17 cellular contexts compared by ENCODE assay signal in genomic region chr2:103887625-103888024, GRCh38.
A peak's percentile ranks its signal among the peaks of the same experiment; 100 is the strongest.
DNase-seq lines count a peak whose midpoint lies in the region; FAIRE-seq and TF ChIP-seq lines count a peak whose summit lies in the region.
"Had no signal": no experiment of that assay in that cellular context is flagged by ENCODE, and none has a peak within 500 bp of the region (broad histone marks: within the 10 kb centered on the region; RNA-seq: fewer than 3 reads in every experiment).

No MANE protein-coding gene starts in this region.

- TF ChIP-seq EP300 in Ishikawa (IDR thresholded peaks at IDR 0.05; ENCODE audit: borderline replicate concordance): no peak

- no peak for TF ChIP-seq CTCF in bronchial epithelial cell (IDR thresholded peaks at IDR 0.05; ENCODE audit: insufficient read depth, low read length, severe bottlenecking)
- peak; percentile 23 for TF ChIP-seq CTCF in osteocyte (IDR thresholded peaks at IDR 0.05)
- TF ChIP-seq CTCF in GM13976 (IDR thresholded peaks at IDR 0.05; ENCODE audit: borderline replicate concordance, control extremely low read depth, extremely low read depth, insufficient read depth, missing control alignments): no peak
- no peak for TF ChIP-seq CTCF in prostate gland (IDR thresholded peaks at IDR 0.05)

- DNase-seq in NCI-H526 (lab: John Stamatoyannopoulos, UW) (peak; percentile 63 to 77), bronchial epithelial cell (ENCODE audit: low read depth) (peak; percentile 25), osteocyte (ENCODE audit: extremely low spot score, unreplicated experiment) (no peak), superior temporal gyrus (ENCODE audit: extremely low spot score) (no peak), GM13976 (ENCODE audit: low spot score) (no peak), prostate gland (ENCODE audit: low spot score) (no peak)
- DNase-seq: Calu3; CD8-positive, alpha-beta T cell; DMS79 treated with DMSO at 0.1 percent for 48 hours; GF-D8; GOT3; H7; HFFc6 had no signal

- H3K4me1 Mint-ChIP-seq in osteocyte (ENCODE audit: unreplicated experiment): no peaks in the 10 kb centered on the region
- H3K4me1 Mint-ChIP-seq: B cell had no signal

- H3K9me3 ChIP-seq in prostate gland: no peaks in the 10 kb centered on the region
- H3K9me3 ChIP-seq: BLaER1 treated with 17β-estradiol and CSF1 and Interleukin-3, amounts not matched to agents 10 nM and 100 nM had no signal

- no peaks in the 10 kb centered on the region for H3K27me3 Mint-ChIP-seq in osteocyte (ENCODE audit: unreplicated experiment)
- H3K27me3 Mint-ChIP-seq: B cell had no signal

- H3K27me3 ChIP-seq in bronchial epithelial cell (ENCODE audit: control insufficient read depth, insufficient read depth, low read length): no peaks in the 10 kb centered on the region
- H3K27me3 ChIP-seq in prostate gland (replicated peaks; ENCODE audit: insufficient read depth): no peaks in the 10 kb centered on the region
- H3K27me3 ChIP-seq: BLaER1 treated with 17β-estradiol and CSF1 and Interleukin-3, amounts not matched to agents 10 nM and 100 nM had no signal

- 46% methylated on average over 1 of the region's 1 CpG for WGBS in prostate gland

- no peaks in the 10 kb centered on the region for H3K36me3 Mint-ChIP-seq in osteocyte (ENCODE audit: unreplicated experiment)
- H3K36me3 Mint-ChIP-seq: CD8-positive, alpha-beta T cell had no signal

- TF ChIP-seq POLR2A in prostate gland (IDR thresholded peaks at IDR 0.05): no peak

- 0 out of 2 replicates have a peak, but pooled peaks have one; percentile 10 for TF ChIP-seq RAD21 in Ishikawa (IDR thresholded peaks at IDR 0.05; ENCODE audit: low read depth)

- H3K9me3 Mint-ChIP-seq in osteocyte (ENCODE audit: unreplicated experiment): no peaks in the 10 kb centered on the region

- no peak overlapping the region for H3K27ac ChIP-seq in prostate gland
- H3K27ac ChIP-seq: BLaER1 treated with 17β-estradiol and CSF1 and Interleukin-3, amounts not matched to agents 10 nM and 100 nM had no signal

- in situ Hi-C loops in GM13976 (cut with MboI; ENCODE audit: low sequenced_read_pairs, unreplicated experiment): no loop called here

- no peak overlapping the region for H3K27ac Mint-ChIP-seq in osteocyte (ENCODE audit: unreplicated experiment)
- H3K27ac Mint-ChIP-seq: B cell; CD8-positive, alpha-beta T cell; HFFc6 had no signal

- no peak overlapping the region for H3K4me3 ChIP-seq in bronchial epithelial cell (ENCODE audit: low read depth, low read length)
- no peak overlapping the region for H3K4me3 ChIP-seq in prostate gland
- H3K4me3 ChIP-seq: BLaER1 treated with 17β-estradiol and CSF1 and Interleukin-3, amounts not matched to agents 10 nM and 100 nM had no signal

- H3K36me3 ChIP-seq in bronchial epithelial cell (ENCODE audit: control insufficient read depth, insufficient read depth, low read length) (no peaks in the 10 kb centered on the region), prostate gland (no peaks in the 10 kb centered on the region)
- H3K36me3 ChIP-seq: BLaER1 treated with 17β-estradiol and CSF1 and Interleukin-3, amounts not matched to agents 10 nM and 100 nM had no signal

- intact Hi-C loops in prostate gland (cut with DNase I): no loop called here

- FAIRE-seq in bronchial epithelial cell (lab: Jason Lieb, UNC): no peak
- FAIRE-seq: HepG2 had no signal

- no peaks in the 10 kb centered on the region for H3K4me1 ChIP-seq in prostate gland (replicated peaks)
- H3K4me1 ChIP-seq: BLaER1 treated with 17β-estradiol and CSF1 and Interleukin-3, amounts not matched to agents 10 nM and 100 nM had no signal

- H3K4me3 Mint-ChIP-seq in osteocyte (ENCODE audit: unreplicated experiment): no peak overlapping the region
- H3K4me3 Mint-ChIP-seq: B cell; CD8-positive, alpha-beta T cell; HFFc6 had no signal

TF ChIP-seq in Ishikawa, 13 proteins besides CTCF, POLR2A, EP300 and RAD21:
- TF ChIP-seq, protein P1, sequence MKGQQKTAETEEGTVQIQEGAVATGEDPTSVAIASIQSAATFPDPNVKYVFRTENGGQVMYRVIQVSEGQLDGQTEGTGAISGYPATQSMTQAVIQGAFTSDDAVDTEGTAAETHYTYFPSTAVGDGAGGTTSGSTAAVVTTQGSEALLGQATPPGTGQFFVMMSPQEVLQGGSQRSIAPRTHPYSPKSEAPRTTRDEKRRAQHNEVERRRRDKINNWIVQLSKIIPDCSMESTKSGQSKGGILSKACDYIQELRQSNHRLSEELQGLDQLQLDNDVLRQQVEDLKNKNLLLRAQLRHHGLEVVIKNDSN (IDR thresholded peaks at IDR 0.05): no peak
- no peak for TF ChIP-seq YY1 (IDR thresholded peaks at IDR 0.05; ENCODE audit: low read depth)
- no peak for TF ChIP-seq CREB1 (IDR thresholded peaks at IDR 0.05; ENCODE audit: low read depth)
- no peak for TF ChIP-seq MAX (IDR thresholded peaks at IDR 0.05)
- TF ChIP-seq TCF12 (IDR thresholded peaks at IDR 0.05; ENCODE audit: low read depth): no peak
- TF ChIP-seq, protein P2, sequence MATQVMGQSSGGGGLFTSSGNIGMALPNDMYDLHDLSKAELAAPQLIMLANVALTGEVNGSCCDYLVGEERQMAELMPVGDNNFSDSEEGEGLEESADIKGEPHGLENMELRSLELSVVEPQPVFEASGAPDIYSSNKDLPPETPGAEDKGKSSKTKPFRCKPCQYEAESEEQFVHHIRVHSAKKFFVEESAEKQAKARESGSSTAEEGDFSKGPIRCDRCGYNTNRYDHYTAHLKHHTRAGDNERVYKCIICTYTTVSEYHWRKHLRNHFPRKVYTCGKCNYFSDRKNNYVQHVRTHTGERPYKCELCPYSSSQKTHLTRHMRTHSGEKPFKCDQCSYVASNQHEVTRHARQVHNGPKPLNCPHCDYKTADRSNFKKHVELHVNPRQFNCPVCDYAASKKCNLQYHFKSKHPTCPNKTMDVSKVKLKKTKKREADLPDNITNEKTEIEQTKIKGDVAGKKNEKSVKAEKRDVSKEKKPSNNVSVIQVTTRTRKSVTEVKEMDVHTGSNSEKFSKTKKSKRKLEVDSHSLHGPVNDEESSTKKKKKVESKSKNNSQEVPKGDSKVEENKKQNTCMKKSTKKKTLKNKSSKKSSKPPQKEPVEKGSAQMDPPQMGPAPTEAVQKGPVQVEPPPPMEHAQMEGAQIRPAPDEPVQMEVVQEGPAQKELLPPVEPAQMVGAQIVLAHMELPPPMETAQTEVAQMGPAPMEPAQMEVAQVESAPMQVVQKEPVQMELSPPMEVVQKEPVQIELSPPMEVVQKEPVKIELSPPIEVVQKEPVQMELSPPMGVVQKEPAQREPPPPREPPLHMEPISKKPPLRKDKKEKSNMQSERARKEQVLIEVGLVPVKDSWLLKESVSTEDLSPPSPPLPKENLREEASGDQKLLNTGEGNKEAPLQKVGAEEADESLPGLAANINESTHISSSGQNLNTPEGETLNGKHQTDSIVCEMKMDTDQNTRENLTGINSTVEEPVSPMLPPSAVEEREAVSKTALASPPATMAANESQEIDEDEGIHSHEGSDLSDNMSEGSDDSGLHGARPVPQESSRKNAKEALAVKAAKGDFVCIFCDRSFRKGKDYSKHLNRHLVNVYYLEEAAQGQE (IDR thresholded peaks at IDR 0.05; ENCODE audit: low read depth): no peak

Comparison
In these comparisons a context has a peak if more than half of its experiments do, and no peak if none do; other contexts are left out.
1. DNase-seq: peak in NCI-H526 (2 of 2) and bronchial epithelial cell (single experiment); none in osteocyte (single experiment), superior temporal gyrus (single experiment), GM13976 (single experiment) and prostate gland (single experiment).